ENCODE assay signal across 31 cellular contexts in the genomic region with DNA sequence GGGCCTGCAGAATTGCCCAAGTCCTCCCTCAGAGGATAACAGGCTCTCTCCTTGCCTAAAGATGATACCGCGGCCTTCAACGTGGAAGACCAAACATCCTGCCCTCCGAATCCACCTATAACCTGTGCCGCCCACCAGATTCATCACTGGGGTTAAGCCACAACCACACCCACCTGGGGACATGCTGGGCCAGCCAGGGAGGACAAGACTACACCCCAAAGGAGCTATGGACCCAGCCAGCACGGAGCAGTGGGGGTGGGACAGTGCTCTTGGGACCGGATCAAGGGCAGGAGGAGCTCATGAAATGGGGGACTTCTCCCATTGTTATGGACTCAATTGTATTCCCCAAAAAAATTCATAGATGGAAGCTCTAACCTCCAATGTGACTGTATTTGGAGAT.
"Had no signal": no experiment of that assay in that cellular context is flagged by ENCODE, and none has a peak within 500 bp of the region (broad histone marks: within the 10 kb centered on the region; RNA-seq: fewer than 3 reads in every experiment).

No MANE protein-coding gene starts in this region.

- ATAC-seq: activated CD8-positive, alpha-beta T cell treated with anti-CD3 and anti-CD28 coated beads for 36 hours; activated naive CD4-positive, alpha-beta T cell treated with anti-CD3 and anti-CD28 coated beads, Interleukin-2, amount 50 U/mL, for 72 hours; activated T-cell treated with anti-CD3 and anti-CD28 coated beads, Interleukin-2, amount 50 U/mL, for 4 hours; activated T-cell treated with anti-CD3 and anti-CD28 coated beads, Interleukin-2, amount 50 U/mL, for 72 hours; body of pancreas had no signal

- H3K36me3 ChIP-seq: adrenal gland, brain microvascular endothelial cell, breast epithelium had no signal

- DNase-seq: activated CD4-positive, alpha-beta memory T cell treated with anti-CD3 and anti-CD28 coated beads for 36 hours; activated CD4-positive, alpha-beta T cell treated with anti-CD3 and anti-CD28 coated beads for 4 hours; activated CD4-positive, alpha-beta T cell treated with anti-CD3 and anti-CD28 coated beads, Interleukin-2, amount 10 ng/mL, durations not matched to agents 24 days and 14 days; activated CD4-positive, alpha-beta T cell treated with anti-CD3 and anti-CD28 coated beads, Interleukin-2, amount 50 U/mL, for 1 hour; activated CD4-positive, alpha-beta T cell treated with anti-CD3 and anti-CD28 coated beads, Interleukin-2, amount 50 U/mL, for 4 hours; activated CD4-positive, CD25-positive, alpha-beta regulatory T cell; activated CD4-positive, CD25-positive, alpha-beta regulatory T cell treated with anti-CD3 and anti-CD28 coated beads, Interleukin-2, amount 50 U/mL, for 72 hours; activated CD8-positive, alpha-beta memory T cell treated with anti-CD3 and anti-CD28 coated beads, Interleukin-2, amount 50 U/mL, for 4 hours; activated CD8-positive, alpha-beta T cell treated with anti-CD3 and anti-CD28 coated beads for 36 hours; activated effector memory CD4-positive, alpha-beta T cell treated with anti-CD3 and anti-CD28 coated beads, Interleukin-2, amount 50 U/mL, for 16 hours; activated gamma-delta T cell treated with Interleukin-2 at 50 U/mL for 16 hours; activated naive CD4-positive, alpha-beta T cell; activated naive CD4-positive, alpha-beta T cell treated with anti-CD3 and anti-CD28 coated beads for 36 hours; activated naive CD4-positive, alpha-beta T cell treated with anti-CD3 and anti-CD28 coated beads, Interleukin-2, amount 50 U/mL, for 16 hours; activated naive CD8-positive, alpha-beta T cell treated with anti-CD3 and anti-CD28 coated beads for 36 hours; activated T-cell treated with anti-CD3 and anti-CD28 coated beads for 4 hours; activated T-cell treated with anti-CD3 and anti-CD28 coated beads, Interleukin-2, amount 50 U/mL, for 1 hour; activated T-cell treated with anti-CD3 and anti-CD28 coated beads, Interleukin-2, amount 50 U/mL, for 4 hours; activated T-cell treated with anti-CD3 and anti-CD28 coated beads, Interleukin-2, amount 50 U/mL, for 72 hours; adrenal gland; amniotic stem cell; aorta; body of pancreas; central memory CD4-positive, alpha-beta T cell; T-helper 2 cell; T-helper 9 cell had no signal

- FAIRE-seq: TTC549 had no signal

- H3K4me3 ChIP-seq: adrenal gland, body of pancreas, breast epithelium had no signal

- H3K27ac ChIP-seq: adrenal gland, body of pancreas, brain microvascular endothelial cell, breast epithelium, VCaP had no signal

- H3K9me3 ChIP-seq: adrenal gland, body of pancreas, breast epithelium had no signal
